Comparison of ENCODE assay signal across 18 cellular contexts in the genomic region with DNA sequence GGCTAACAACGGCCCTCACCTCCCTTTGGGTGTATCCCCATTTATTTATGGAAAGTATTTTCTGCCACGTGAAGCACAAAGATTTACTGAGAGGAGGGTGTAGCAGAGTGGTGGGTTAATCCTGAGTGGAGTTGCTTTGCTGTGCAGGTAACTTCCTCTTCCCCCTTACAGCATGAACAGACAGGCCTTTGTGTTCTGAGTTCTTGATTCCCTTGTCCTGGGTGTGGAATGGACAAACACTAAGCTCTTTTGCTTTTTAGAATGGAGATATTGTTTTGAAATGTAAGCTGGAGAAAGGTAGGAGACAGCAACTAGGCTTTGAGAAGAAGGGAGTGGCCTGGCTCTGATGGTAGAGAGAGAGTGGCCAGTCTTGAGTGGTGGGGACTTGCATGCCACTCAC.
"Had no signal": no experiment of that assay in that cellular context is flagged by ENCODE, and none has a peak within 500 bp of the region (broad histone marks: within the 10 kb centered on the region; RNA-seq: fewer than 3 reads in every experiment).

No MANE protein-coding gene starts in this region.

- H3K27ac Mint-ChIP-seq: activated naive CD4-positive, alpha-beta T cell treated with anti-CD3 and anti-CD28 coated beads, Interleukin-2, amount 50 U/mL, for 72 hours; activated T-cell treated with anti-CD3 and anti-CD28 coated beads, Interleukin-2, amount 50 U/mL, for 24 hours; neural progenitor cell; stimulated activated effector memory CD8-positive, alpha-beta T cell treated with anti-CD3 and anti-CD28 coated beads, Interleukin-12 subunit alpha, Interleukin-12 subunit beta, amount 100 ng/mL, for 72 hours had no signal

- DNase-seq: activated CD4-positive, alpha-beta T cell treated with anti-CD3 and anti-CD28 coated beads, Interleukin-2, amount 50 U/mL, for 1 hour; activated CD4-positive, CD25-positive, alpha-beta regulatory T cell; activated effector memory CD4-positive, alpha-beta T cell treated with Interleukin-2 at 50 U/mL for 16 hours; effector CD4-positive, alpha-beta T cell; left ventricle myocardium inferior; mesendoderm; T-helper 2 cell had no signal

- H2AFZ ChIP-seq: neural progenitor cell, parathyroid adenoma had no signal

- H3K4me1 ChIP-seq: neural progenitor cell had no signal

- H3K27ac ChIP-seq: gastroesophageal sphincter, left ventricle myocardium inferior, neural progenitor cell, parathyroid adenoma had no signal

- H3K27me3 ChIP-seq: gastroesophageal sphincter, right atrium auricular region had no signal

- H3K27me3 Mint-ChIP-seq: activated T-cell treated with anti-CD3 and anti-CD28 coated beads, Interleukin-2, amount 50 U/mL, for 24 hours had no signal

- H3K9ac ChIP-seq: neural progenitor cell, parathyroid adenoma had no signal

- ATAC-seq: activated naive CD4-positive, alpha-beta T cell treated with anti-CD3 and anti-CD28 coated beads, Interleukin-2, amount 50 U/mL, for 72 hours; gastroesophageal sphincter; stimulated activated effector memory CD8-positive, alpha-beta T cell treated with anti-CD3 and anti-CD28 coated beads, Interleukin-12 subunit alpha, Interleukin-12 subunit beta, amount 100 ng/mL, for 72 hours had no signal

- H3K79me2 ChIP-seq: parathyroid adenoma had no signal

- FAIRE-seq: endothelial cell of umbilical vein, keratinocyte, TTC549 had no signal

- H3K4me3 ChIP-seq: gastroesophageal sphincter, left ventricle myocardium inferior, neural progenitor cell, right atrium auricular region, smooth muscle cell had no signal

- H3K36me3 Mint-ChIP-seq: activated naive CD4-positive, alpha-beta T cell treated with anti-CD3 and anti-CD28 coated beads, Interleukin-2, amount 50 U/mL, for 72 hours; neural progenitor cell had no signal

- H3K4me3 Mint-ChIP-seq: activated T-cell treated with anti-CD3 and anti-CD28 coated beads, Interleukin-2, amount 50 U/mL, for 24 hours; neural progenitor cell; stimulated activated effector memory CD8-positive, alpha-beta T cell treated with anti-CD3 and anti-CD28 coated beads, Interleukin-12 subunit alpha, Interleukin-12 subunit beta, amount 100 ng/mL, for 72 hours had no signal

- H3K4me2 ChIP-seq: neural progenitor cell, smooth muscle cell had no signal

- H3K4me1 Mint-ChIP-seq: neural progenitor cell had no signal

- H3K36me3 ChIP-seq: gastroesophageal sphincter, left ventricle myocardium inferior, neural progenitor cell, right atrium auricular region had no signal

- H3K9me3 ChIP-seq: gastroesophageal sphincter, left ventricle myocardium inferior, right atrium auricular region had no signal

- H3K9me3 Mint-ChIP-seq: activated naive CD4-positive, alpha-beta T cell treated with anti-CD3 and anti-CD28 coated beads, Interleukin-2, amount 50 U/mL, for 72 hours; activated T-cell treated with anti-CD3 and anti-CD28 coated beads, Interleukin-2, amount 50 U/mL, for 24 hours; neural progenitor cell; stimulated activated effector memory CD8-positive, alpha-beta T cell treated with anti-CD3 and anti-CD28 coated beads, Interleukin-12 subunit alpha, Interleukin-12 subunit beta, amount 100 ng/mL, for 72 hours had no signal
